In genomic region chr5:115450741-115451140, GRCh38 we compare ENCODE assay signal across 1 cellular context.
TF ChIP-seq lines count a peak whose summit lies in the region.

No MANE protein-coding gene starts in this region.

TF ChIP-seq in WTC11, 78 proteins besides CTCF, POLR2A, EP300 and RAD21 (continued from another document):
- no peak for TF ChIP-seq ZNF425 (CRISPR knock-in tag; conservative IDR thresholded peaks at IDR 0.05)
- TF ChIP-seq ZNF138 (CRISPR knock-in tag; conservative IDR thresholded peaks at IDR 0.05), result no peak
